ENCODE assay signal across 5 cellular contexts in genomic region chr2:95951662-95952061, GRCh38. TPM values are rescaled to one million over a fixed set of nuclear protein-coding genes. Genes with fewer than 3 reads are reported as not detected.
DNase-seq lines count a peak whose midpoint lies in the region; ATAC-seq, FAIRE-seq and TF ChIP-seq lines count a peak whose summit lies in the region.
"Not testable (repeated sequence)": the region's sequence is repeated elsewhere in the genome, so short reads cannot be mapped to it uniquely, and the experiment has no call there.

No MANE protein-coding gene starts in this region.

- not testable (repeated sequence) for H3K4me3 ChIP-seq in kidney (ENCODE audit: low read length in 2 of 2); upper lobe of left lung

- H3K4me1 ChIP-seq in kidney (ENCODE audit: control insufficient read depth in 1 of 2, insufficient read depth in 1 of 2, low read depth in 1 of 2, low read length in 2 of 2); upper lobe of left lung: not testable (repeated sequence)

- not testable (repeated sequence) for H3K9me3 ChIP-seq in kidney (ENCODE audit: control insufficient read depth in 1 of 2, low read length in 2 of 2); upper lobe of left lung

- not testable (repeated sequence) for DNase-seq in kidney, upper lobe of left lung

- peak; percentile 63 for FAIRE-seq in G401.6 (lab: Jason Lieb, UNC)
- FAIRE-seq in TTC549 (lab: Jason Lieb, UNC): peak; percentile 61
- peak; percentile 68 for FAIRE-seq in endometrium (lab: Jason Lieb, UNC)
- FAIRE-seq in kidney (lab: Jason Lieb, UNC): peak; percentile 25

- H3K36me3 ChIP-seq in kidney (ENCODE audit: control insufficient read depth in 1 of 2, insufficient read depth in 2 of 2, low read length in 2 of 2): not testable (repeated sequence)
- H3K36me3 ChIP-seq in upper lobe of left lung: peaks cover 0 to 12% (median 1%) of the 10 kb centered on the region in 4 donors

- TF ChIP-seq CTCF in kidney (IDR thresholded peaks at IDR 0.05; ENCODE audit: borderline replicate concordance, extremely low read depth, insufficient read depth); upper lobe of left lung (IDR thresholded peaks at IDR 0.05): not testable (repeated sequence)

- not testable (repeated sequence) for H3K9ac ChIP-seq in kidney (ENCODE audit: low read length in 2 of 2)

- intact Hi-C loops in kidney (cut with DNase I): not testable (repeated sequence)

- H3K27ac ChIP-seq in kidney (ENCODE audit: low read depth in 2 of 2, low read length in 2 of 2); upper lobe of left lung: not testable (repeated sequence)

- peak; percentile 30 to 36 for ATAC-seq in upper lobe of left lung (ENCODE audit: low FRiP score in 2 of 2)

- not testable (repeated sequence) for TF ChIP-seq EP300 in upper lobe of left lung (IDR thresholded peaks at IDR 0.05)

- TF ChIP-seq POLR2A in upper lobe of left lung (IDR thresholded peaks at IDR 0.05): not testable (repeated sequence)

- 55 to 58% methylated on average over 2 of the region's 2 CpGs for WGBS in upper lobe of left lung, 2 donors

- not testable (repeated sequence) for H3K27me3 ChIP-seq in upper lobe of left lung

RNA-seq across cellular contexts. Expression of gene ANKRD36C, which starts 40.0 kb away (rescaled TPM):
- total RNA-seq in kidney: 26.2 TPM
- 0.15 TPM for polyA plus RNA-seq in kidney (ENCODE audit: insufficient read depth, low read depth, low replicate concordance)
- 10 to 100 TPM; 13.1 to 62.9 (median 30.7) TPM for total RNA-seq in upper lobe of left lung
